In the genomic region with DNA sequence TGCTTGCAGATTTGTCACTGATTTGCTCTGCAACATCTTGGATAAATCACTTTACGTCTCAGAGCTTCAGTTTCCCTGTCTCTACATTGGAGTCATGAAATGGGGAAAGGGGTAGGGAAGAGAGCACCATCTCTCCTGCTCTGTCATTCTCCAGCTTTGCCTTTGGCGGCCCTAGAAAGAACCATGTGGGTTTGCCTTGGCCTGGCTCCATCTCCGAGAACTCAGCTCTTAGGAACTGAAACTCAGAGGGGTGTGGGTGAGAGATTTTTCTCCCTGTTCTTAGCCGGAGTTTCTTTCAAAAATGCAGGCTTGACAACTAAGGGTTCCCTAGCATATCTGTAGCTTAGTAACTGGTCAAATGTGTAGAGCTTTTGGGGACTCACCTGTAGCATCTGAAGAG, we compare ENCODE assay signal across 19 cellular contexts.
DNase-seq lines count a peak whose midpoint lies in the region; ATAC-seq and TF ChIP-seq lines count a peak whose summit lies in the region.
"Had no signal": no experiment of that assay in that cellular context is flagged by ENCODE, and none has a peak within 500 bp of the region (broad histone marks: within the 10 kb centered on the region; RNA-seq: fewer than 3 reads in every experiment).

No MANE protein-coding gene starts in this region.

- peaks cover 62 to 80% of the 10 kb centered on the region in 2 donors for H3K36me3 Mint-ChIP-seq in CD14-positive monocyte
- H3K36me3 Mint-ChIP-seq in stimulated activated naive B cell treated with anti-CD40 and anti-IgM and Interleukin-4, amounts not matched to agents 10 μg/mL and 1 μg/mL and 100 μg/mL, for 72 hours = peaks cover 38 to 63% of the 10 kb centered on the region in 2 donors
- peaks cover 74% of the 10 kb centered on the region for H3K36me3 Mint-ChIP-seq in activated naive CD4-positive, alpha-beta T cell treated with anti-CD3 and anti-CD28 coated beads, Interleukin-2, amount 10 ng/mL, durations not matched to agents 7 days and 5 days

- H3K27me3 Mint-ChIP-seq in CD14-positive monocyte (ENCODE audit: low read depth in 3 of 3) = no peaks in the 10 kb centered on the region
- no peaks in the 10 kb centered on the region for H3K27me3 Mint-ChIP-seq in stimulated activated naive B cell treated with anti-CD40 and anti-IgM and Interleukin-4, amounts not matched to agents 10 μg/mL and 1 μg/mL and 100 μg/mL, for 72 hours
- no peaks in the 10 kb centered on the region for H3K27me3 Mint-ChIP-seq in activated naive CD4-positive, alpha-beta T cell treated with anti-CD3 and anti-CD28 coated beads, Interleukin-2, amount 10 ng/mL, durations not matched to agents 7 days and 5 days
- H3K27me3 Mint-ChIP-seq: B cell had no signal

- H3K9me3 Mint-ChIP-seq in CD14-positive monocyte = peaks cover 0 to 2% (median 0%) of the 10 kb centered on the region in 7 donors
- no peaks in the 10 kb centered on the region for H3K9me3 Mint-ChIP-seq in stimulated activated naive B cell treated with anti-CD40 and anti-IgM and Interleukin-4, amounts not matched to agents 10 μg/mL and 1 μg/mL and 100 μg/mL, for 72 hours
- H3K9me3 Mint-ChIP-seq in activated naive CD4-positive, alpha-beta T cell treated with anti-CD3 and anti-CD28 coated beads, Interleukin-2, amount 10 ng/mL, durations not matched to agents 7 days and 5 days = no peaks in the 10 kb centered on the region

- peaks cover 35% of the 10 kb centered on the region for H3K4me1 Mint-ChIP-seq in CD14-positive monocyte
- H3K4me1 Mint-ChIP-seq in stimulated activated naive B cell treated with anti-CD40 and anti-IgM and Interleukin-4, amounts not matched to agents 10 μg/mL and 1 μg/mL and 100 μg/mL, for 72 hours = peaks cover 21 to 30% of the 10 kb centered on the region in 2 donors
- peaks cover 2% of the 10 kb centered on the region for H3K4me1 Mint-ChIP-seq in activated naive CD4-positive, alpha-beta T cell treated with anti-CD3 and anti-CD28 coated beads, Interleukin-2, amount 10 ng/mL, durations not matched to agents 7 days and 5 days

- peak; percentile 42 for ATAC-seq in left lobe of liver
- ATAC-seq in stimulated activated naive B cell treated with anti-CD40 and anti-IgM and Interleukin-4, amounts not matched to agents 10 μg/mL and 1 μg/mL and 100 μg/mL, for 72 hours (replicated peaks) = no peak
- no peak for ATAC-seq in HG03045 (IDR thresholded peaks at IDR 0.05; ENCODE audit: unreplicated experiment)

- no peak overlapping the region for H3K4me3 Mint-ChIP-seq in CD14-positive monocyte
- H3K4me3 Mint-ChIP-seq in stimulated activated naive B cell treated with anti-CD40 and anti-IgM and Interleukin-4, amounts not matched to agents 10 μg/mL and 1 μg/mL and 100 μg/mL, for 72 hours = no peak overlapping the region
- H3K4me3 Mint-ChIP-seq in activated naive CD4-positive, alpha-beta T cell treated with anti-CD3 and anti-CD28 coated beads, Interleukin-2, amount 10 ng/mL, durations not matched to agents 7 days and 5 days = no peak overlapping the region
- H3K4me3 Mint-ChIP-seq: B cell; CD4-positive, CD25-positive, alpha-beta regulatory T cell had no signal

- peak overlapping the region in 4 of 7 donors; percentile 6 to 66 (median 28) for H3K27ac Mint-ChIP-seq in CD14-positive monocyte
- H3K27ac Mint-ChIP-seq in stimulated activated naive B cell treated with anti-CD40 and anti-IgM and Interleukin-4, amounts not matched to agents 10 μg/mL and 1 μg/mL and 100 μg/mL, for 72 hours = peak overlapping the region; percentile 77
- H3K27ac Mint-ChIP-seq in activated naive CD4-positive, alpha-beta T cell treated with anti-CD3 and anti-CD28 coated beads, Interleukin-2, amount 10 ng/mL, durations not matched to agents 7 days and 5 days = no peak overlapping the region
- H3K27ac Mint-ChIP-seq: B cell had no signal

- no peak for TF ChIP-seq CTCF in CD14-positive monocyte (IDR thresholded peaks at IDR 0.05)

- CTCF ChIA-PET in activated naive CD4-positive, alpha-beta T cell treated with anti-CD3 and anti-CD28 coated beads, Interleukin-2, amount 10 ng/mL, durations not matched to agents 7 days and 5 days (lab: Charles Lee) = interaction anchor here (1.4 kb wide), 1 partner anchor 103 kb away, joined by 3 read pairs; no protein-coding TSS in a partner anchor

- intact Hi-C loops in CD14-positive monocyte (cut with micrococcal nuclease) = loop anchor here (10.0 kb wide), 2 partner anchors 46 to 686 kb away; no protein-coding TSS in a partner anchor

- DNase-seq in CD14-positive monocyte (ENCODE audit: low spot score) = no peak
- peak; percentile 62 for DNase-seq in RPMI8226
- DNase-seq in left lobe of liver (ENCODE audit: low spot score) = no peak
- no peak for DNase-seq in stimulated activated naive B cell treated with anti-CD40 and anti-IgM and Interleukin-4, amounts not matched to agents 10 μg/mL and 1 μg/mL and 100 μg/mL, for 72 hours
- no peak for DNase-seq in activated naive CD4-positive, alpha-beta T cell treated with anti-CD3 and anti-CD28 coated beads, Interleukin-2, amount 10 ng/mL, durations not matched to agents 7 days and 5 days
- no peak for DNase-seq in DMS53 treated with DMSO at 0.1 percent for 48 hours (lab: John Stamatoyannopoulos, UW; ENCODE audit: unreplicated experiment)
- DNase-seq: CD4-positive, CD25-positive, alpha-beta regulatory T cell; COR-L47; DMS79 treated with DMSO at 0.1 percent for 48 hours; Karpas-422; NCI-H1417; NCI-H1694 treated with DMSO at 0.1 percent for 48 hours; NCI-H2081 treated with DMSO at 0.1 percent for 48 hours; NCI-H2171 treated with DMSO at 0.1 percent for 48 hours; NCI-H446; NCI-H526; Right ventricle myocardium superior had no signal
